ENCODE assay signal across 28 cellular contexts in the genomic region with DNA sequence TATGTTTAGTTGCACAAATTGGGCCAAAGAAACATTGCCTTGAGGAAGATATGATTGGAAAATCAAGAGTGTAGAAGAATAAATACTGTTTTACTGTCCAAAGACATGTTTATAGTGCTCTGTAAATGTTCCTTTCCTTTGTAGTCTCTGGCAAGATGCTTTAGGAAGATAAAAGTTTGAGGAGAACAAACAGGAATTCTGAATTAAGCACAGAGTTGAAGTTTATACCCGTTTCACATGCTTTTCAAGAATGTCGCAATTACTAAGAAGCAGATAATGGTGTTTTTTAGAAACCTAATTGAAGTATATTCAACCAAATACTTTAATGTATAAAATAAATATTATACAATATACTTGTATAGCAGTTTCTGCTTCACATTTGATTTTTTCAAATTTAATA. TPM values are rescaled to one million over a fixed set of nuclear protein-coding genes. Genes with fewer than 3 reads are reported as not detected.
DNase-seq lines count a peak whose midpoint lies in the region; ATAC-seq, FAIRE-seq and TF ChIP-seq lines count a peak whose summit lies in the region.
"Had no signal": no experiment of that assay in that cellular context is flagged by ENCODE, and none has a peak within 500 bp of the region (broad histone marks: within the 10 kb centered on the region; RNA-seq: fewer than 3 reads in every experiment).

No MANE protein-coding gene starts in this region.

- POLR2A ChIA-PET in HepG2 (lab: Yijun Ruan, JAX) (no interaction called here), GM12878 (lab: Charles Lee) (no interaction called here)
- POLR2A ChIA-PET in naive thymus-derived CD8-positive, alpha-beta T cell (lab: Charles Lee) = interaction anchor here (0.9 to 1.3 kb wide), 2 partner anchors 12 to 29 kb away, joined by 3 read pairs; no protein-coding TSS in a partner anchor

- H3K4me1 ChIP-seq in HepG2 (ENCODE audit: insufficient read depth, low read length) = no peaks in the 10 kb centered on the region
- H3K4me1 ChIP-seq in right lobe of liver = peaks cover 0 to 16% (median 0%) of the 10 kb centered on the region in 4 donors
- peaks cover 15% of the 10 kb centered on the region for H3K4me1 ChIP-seq in GM12878 (ENCODE audit: control insufficient read depth, insufficient read depth, low read length)
- H3K4me1 ChIP-seq in sigmoid colon = peaks cover 0 to 9% (median 0%) of the 10 kb centered on the region in 4 donors
- H3K4me1 ChIP-seq: foreskin keratinocyte had no signal

- no peak overlapping the region for H3K4me3 ChIP-seq in HepG2 (replicated peaks in 1 of 3; ENCODE audit: insufficient read depth in 1 of 3, low read depth in 2 of 3, low read length in 3 of 3)
- no peak overlapping the region for H3K4me3 ChIP-seq in right lobe of liver
- no peak overlapping the region for H3K4me3 ChIP-seq in GM12878
- no peak overlapping the region for H3K4me3 ChIP-seq in sigmoid colon
- H3K4me3 ChIP-seq: esophagus muscularis mucosa, thoracic aorta had no signal

- no peak for FAIRE-seq in HepG2 (lab: Jason Lieb, UNC)
- FAIRE-seq in GM12878 (lab: Jason Lieb, UNC) = no peak
- FAIRE-seq: GM12892, small intestine had no signal

- H3K79me2 ChIP-seq in HepG2 (ENCODE audit: insufficient read depth, low read length) (no peaks in the 10 kb centered on the region), GM12878 (ENCODE audit: control insufficient read depth, insufficient read depth, low read length) (no peaks in the 10 kb centered on the region)

- WGBS in HepG2 (ENCODE audit: low lambda C conversion rate) = 90% methylated on average over 2 of the region's 2 CpGs
- 61% methylated on average over 2 of the region's 2 CpGs for WGBS in right lobe of liver (ENCODE audit: insufficient coverage, low coverage, low lambda C conversion rate, missing lambda C conversion rate)
- WGBS in GM12878 (ENCODE audit: insufficient coverage, insufficient replicate concordance, low lambda C conversion rate, missing lambda C conversion rate) = 72% methylated on average over 2 of the region's 2 CpGs
- 49 to 74% methylated on average over 2 of the region's 2 CpGs for WGBS in sigmoid colon, 2 donors

- H3K36me3 ChIP-seq in HepG2 (replicated peaks in 1 of 2; ENCODE audit: control insufficient read depth in 1 of 2, insufficient read depth in 2 of 2, low read length in 2 of 2) (peaks cover 6 to 29% of the 10 kb centered on the region in 2 experiments; a peak in 4 of 5 replicates), right lobe of liver (peaks cover 0 to 25% (median 8%) of the 10 kb centered on the region in 4 donors), GM12878 (ENCODE audit: control insufficient read depth in 2 of 2, insufficient read depth in 2 of 2, low read length in 1 of 2) (peaks cover 0 to 16% of the 10 kb centered on the region in 2 experiments), sigmoid colon (peaks cover 0 to 32% (median 1%) of the 10 kb centered on the region in 4 donors)

- H3K4me2 ChIP-seq in HepG2 (ENCODE audit: low read depth, low read length) = no peak overlapping the region
- no peak overlapping the region for H3K4me2 ChIP-seq in GM12878 (ENCODE audit: control insufficient read depth, insufficient read depth)

- intact Hi-C loops in HepG2 (cut with micrococcal nuclease; ENCODE audit: unreplicated experiment) = no loop called here
- intact Hi-C loops in right lobe of liver (cut with DNase I) = no loop called here
- intact Hi-C loops in GM12878 (cut with micrococcal nuclease; ENCODE audit: unreplicated experiment) = loop anchor here (5.0 to 10.0 kb wide), 2 partner anchors 98 to 220 kb away; no protein-coding TSS in a partner anchor
- intact Hi-C loops in sigmoid colon (cut with DNase I) = loop anchor here (5.0 to 10.0 kb wide), 2 partner anchors 43 to 150 kb away; a partner anchor contains a TSS

- TF ChIP-seq EP300 in HepG2 (IDR thresholded peaks at IDR 0.05; ENCODE audit: low read depth in 2 of 2, low read length in 2 of 2) (no peak), HepG2 (CRISPR knock-in tag; IDR thresholded peaks at IDR 0.05; ENCODE audit: borderline replicate concordance) (no peak), GM12878 (IDR thresholded peaks at IDR 0.05; ENCODE audit: borderline replicate concordance in 1 of 2, control insufficient read depth in 1 of 2, low read depth in 2 of 2, low read length in 2 of 2) (no peak), sigmoid colon (IDR thresholded peaks at IDR 0.05) (no peak)

- BruUV-seq in HepG2 (replicated peaks; lab: Mats Ljungman, UMichigan) (no TSS peak), GM12878 (replicated peaks; lab: Mats Ljungman, UMichigan) (TSS peak; percentile 34)

- H4K20me1 ChIP-seq in HepG2 (ENCODE audit: insufficient read depth, low read length) = peaks cover 6% of the 10 kb centered on the region; the same call in 1 of the 2 replicates
- no peaks in the 10 kb centered on the region for H4K20me1 ChIP-seq in GM12878 (ENCODE audit: control insufficient read depth, insufficient read depth)

- CTCF ChIA-PET in HepG2 (lab: Yijun Ruan, JAX; ENCODE audit: low intra/inter-chr PET ratio, low total read pairs) = no interaction called here
- CTCF ChIA-PET in GM12878 (lab: Yijun Ruan, JAX) = interaction anchor here (0.7 to 5.0 kb wide), 4 partner anchors 8 to 96 kb away, joined by 3 to 51 read pairs (median 4); no protein-coding TSS in a partner anchor

- H3K27me3 Mint-ChIP-seq in naive thymus-derived CD8-positive, alpha-beta T cell = no peaks in the 10 kb centered on the region
- H3K27me3 Mint-ChIP-seq: CD8-positive, alpha-beta memory T cell; central memory CD8-positive, alpha-beta T cell; dendritic cell treated with granulocyte-macrophage colony-stimulating factor and Interleukin-4, amounts not matched to agents 40 ng/mL and 50 ng/mL, for 4 days; IgD-negative memory B cell; naive thymus-derived CD4-positive, alpha-beta T cell had no signal

- no peaks in the 10 kb centered on the region for H3K9me3 ChIP-seq in HepG2 (ENCODE audit: low read length)
- H3K9me3 ChIP-seq in right lobe of liver = no peaks in the 10 kb centered on the region
- H3K9me3 ChIP-seq in GM12878 (replicated peaks; ENCODE audit: control insufficient read depth, insufficient read depth, low read length) = no peaks in the 10 kb centered on the region
- no peaks in the 10 kb centered on the region for H3K9me3 ChIP-seq in sigmoid colon
- H3K9me3 ChIP-seq: esophagus muscularis mucosa, thoracic aorta had no signal

- no peak overlapping the region for H3K27ac ChIP-seq in HepG2 (ENCODE audit: extremely low read length, insufficient read depth, low read length)
- no peak overlapping the region for H3K27ac ChIP-seq in right lobe of liver
- H3K27ac ChIP-seq in GM12878 (ENCODE audit: control insufficient read depth, insufficient read depth) = no peak overlapping the region
- H3K27ac ChIP-seq in sigmoid colon = no peak overlapping the region
- H3K27ac ChIP-seq: esophagus muscularis mucosa, foreskin keratinocyte, thoracic aorta, WERI-Rb-1 had no signal

- DNase-seq in HepG2 (ENCODE audit: low spot score) (no peak), right lobe of liver (no peak), GM12878 (ENCODE audit: low read depth, low spot score) (no peak), DMS 273 treated with DMSO at 0.1 percent for 48 hours (lab: John Stamatoyannopoulos, UW) (no peak), sigmoid colon (no peak), NCI-H2107 treated with DMSO at 0.1 percent for 48 hours (lab: John Stamatoyannopoulos, UW; ENCODE audit: unreplicated experiment) (no peak)
- no peak for DNase-seq in naive thymus-derived CD8-positive, alpha-beta T cell
- DNase-seq: activated CD4-positive, alpha-beta T cell treated with anti-CD3 and anti-CD28 coated beads for 4 hours; CD8-positive, alpha-beta memory T cell; endodermal cell; foreskin keratinocyte; naive thymus-derived CD4-positive, alpha-beta T cell; NCI-H1048; NCI-H1694 treated with DMSO at 0.1 percent for 48 hours; NCI-H446 treated with DMSO at 0.1 percent for 48 hours; NCI-H774; occipital lobe; SIG-M5; small intestine; stimulated activated naive CD4-positive, alpha-beta T cell treated with Interleukin-2 at 50 U/mL for 16 hours; SW 1271; WERI-Rb-1 had no signal

- no peak for TF ChIP-seq CTCF in HepG2 (CRISPR knock-in tag; IDR thresholded peaks at IDR 0.05)
- no peak for TF ChIP-seq CTCF in right lobe of liver (IDR thresholded peaks at IDR 0.05)
- TF ChIP-seq CTCF in GM12878 (IDR thresholded peaks at IDR 0.05 in 2 of 3, conservative IDR thresholded peaks at IDR 0.05 in 1 of 3; ENCODE audit: control insufficient read depth in 2 of 3, extremely low read depth in 1 of 3, insufficient read depth in 1 of 3, low read depth in 3 of 3, low read length in 3 of 3) = no peak
- TF ChIP-seq CTCF in sigmoid colon (IDR thresholded peaks at IDR 0.05) = no peak

- RAD21 ChIA-PET in GM12878 (lab: Charles Lee; ENCODE audit: unreplicated experiment) = no interaction called here

- no peaks in the 10 kb centered on the region for H3K9me3 Mint-ChIP-seq in naive thymus-derived CD8-positive, alpha-beta T cell
- H3K9me3 Mint-ChIP-seq: CD8-positive, alpha-beta memory T cell; central memory CD8-positive, alpha-beta T cell; dendritic cell treated with granulocyte-macrophage colony-stimulating factor and Interleukin-4, amounts not matched to agents 40 ng/mL and 50 ng/mL, for 4 days; endodermal cell; IgD-negative memory B cell; naive thymus-derived CD4-positive, alpha-beta T cell had no signal

- SMC1A ChIA-PET in GM12878 (lab: Charles Lee; ENCODE audit: uncharacterized antibody, unreplicated experiment) = interaction anchor here (0.6 to 1.6 kb wide), 2 partner anchors 28 to 214 kb away, joined by 3 to 5 read pairs; no protein-coding TSS in a partner anchor

- H2AFZ ChIP-seq in HepG2 (ENCODE audit: low read length) = no peak overlapping the region
- H2AFZ ChIP-seq in GM12878 (ENCODE audit: control insufficient read depth, low read depth, low read length) = no peak overlapping the region

- H3K9ac ChIP-seq in HepG2 (ENCODE audit: insufficient read depth, low read depth, low read length) = no peak overlapping the region
- no peak overlapping the region for H3K9ac ChIP-seq in GM12878 (ENCODE audit: control insufficient read depth, insufficient read depth, low read length)

- in situ Hi-C loops in HepG2 (cut with HindIII; ENCODE audit: extremely low pct_ligation_motif_present, low pct_unique_long_range_greater_than_20kb) (no loop called here), GM12878 (cut with MboI) (no loop called here)

- no peak for TF ChIP-seq RAD21 in HepG2 (CRISPR knock-in tag; IDR thresholded peaks at IDR 0.05)
- no peak for TF ChIP-seq RAD21 in GM12878 (IDR thresholded peaks at IDR 0.05; ENCODE audit: insufficient read depth, low read depth, low read length)

- H3K36me3 Mint-ChIP-seq in naive thymus-derived CD8-positive, alpha-beta T cell = peaks cover 0 to 51% (median 0%) of the 10 kb centered on the region in 3 donors

- no peaks in the 10 kb centered on the region; a peak in 1 of 5 replicates for H3K27me3 ChIP-seq in HepG2 (ENCODE audit: control insufficient read depth in 1 of 2, insufficient read depth in 2 of 2, low read length in 2 of 2)
- no peaks in the 10 kb centered on the region for H3K27me3 ChIP-seq in right lobe of liver
- H3K27me3 ChIP-seq in GM12878 (replicated peaks in 1 of 2; ENCODE audit: control insufficient read depth in 2 of 2, insufficient read depth in 2 of 2, low read length in 1 of 2) = no peaks in the 10 kb centered on the region
- no peaks in the 10 kb centered on the region for H3K27me3 ChIP-seq in sigmoid colon
- H3K27me3 ChIP-seq: esophagus muscularis mucosa, foreskin keratinocyte had no signal

- H3K4me1 Mint-ChIP-seq in naive thymus-derived CD8-positive, alpha-beta T cell = peaks cover 18 to 31% (median 30%) of the 10 kb centered on the region in 4 donors

- H3K27ac Mint-ChIP-seq in naive thymus-derived CD8-positive, alpha-beta T cell = peak overlapping the region in 6 of 10 donors; percentile 1 to 44 (median 20)
- H3K27ac Mint-ChIP-seq: dendritic cell treated with granulocyte-macrophage colony-stimulating factor and Interleukin-4, amounts not matched to agents 40 ng/mL and 50 ng/mL, for 4 days; endodermal cell had no signal

- TF ChIP-seq POLR2A in HepG2 (IDR thresholded peaks at IDR 0.05; ENCODE audit: insufficient read depth in 1 of 2, low read depth in 2 of 2, low read length in 2 of 2) (no peak), right lobe of liver (IDR thresholded peaks at IDR 0.05) (no peak), GM12878 (IDR thresholded peaks at IDR 0.05; ENCODE audit: low read depth, low read length) (no peak), sigmoid colon (IDR thresholded peaks at IDR 0.05) (no peak)

- no peak overlapping the region for H3K4me3 Mint-ChIP-seq in naive thymus-derived CD8-positive, alpha-beta T cell
- H3K4me3 Mint-ChIP-seq: CD8-positive, alpha-beta memory T cell; central memory CD8-positive, alpha-beta T cell; dendritic cell treated with granulocyte-macrophage colony-stimulating factor and Interleukin-4, amounts not matched to agents 40 ng/mL and 50 ng/mL, for 4 days; endodermal cell; IgD-negative memory B cell; naive thymus-derived CD4-positive, alpha-beta T cell had no signal

- ATAC-seq in HepG2 = no peak
- no peak for ATAC-seq in right lobe of liver
- ATAC-seq in GM12878 = no peak
- ATAC-seq in naive thymus-derived CD8-positive, alpha-beta T cell = no peak
- ATAC-seq: foreskin keratinocyte; naive thymus-derived CD4-positive, alpha-beta T cell had no signal

RNA-seq across cellular contexts. Expression of a gene that starts 43.0 kb away (rescaled TPM):
- total RNA-seq in HepG2 (2016; rRNA removed; fragmentation: Illumina TruSeq; extraction: Trizol) (70.3 and 130 TPM in 2 replicates), right lobe of liver (100 to 1,000 TPM in 5 of 6 experiments, 10 to 100 TPM in 1; 99.3 to 133 (median 114) TPM), GM12878 (2014; rRNA removed) (73.1 and 98.0 TPM in 2 replicates), GM12878 (2014; rRNA removed; fragmentation: Illumina TruSeq; extraction: Trizol) (67.7 and 79.7 TPM in 2 replicates), GM12878 (2021) (67.6 and 79.0 TPM in 2 replicates), sigmoid colon (100 to 1,000 TPM; 104 to 143 (median 113) TPM)
- 19.0 and 20.0 TPM in 2 replicates for total RNA-seq in HepG2 (2016; cell fraction: cytosol; rRNA removed; fragmentation: Illumina TruSeq; extraction: Trizol; ENCODE audit: low read depth)
- total RNA-seq in HepG2 (2016; cell fraction: insoluble cytoplasmic fraction; rRNA removed; fragmentation: Illumina TruSeq; extraction: Trizol) = 69.6 and 139 TPM in 2 replicates
- 24.1 and 29.9 TPM in 2 replicates for total RNA-seq in HepG2 (2016; cell fraction: membrane; rRNA removed; fragmentation: Illumina TruSeq; extraction: Trizol)
- 261 and 271 TPM in 2 replicates for total RNA-seq in HepG2 (2016; cell fraction: nucleus; rRNA removed; fragmentation: Illumina TruSeq; extraction: Trizol)
- polyA plus RNA-seq in HepG2 (2011; rRNA removed) (277 TPM in 2 replicates), GM12878 (2011; rRNA removed) (198 and 326 TPM in 2 replicates), GM12878 (2014; fragmentation: Illumina TruSeq; extraction: Trizol) (96.3 and 157 TPM in 2 replicates), GM12878 (2014; fragmentation: Nextera tagmentation; extraction: Ambion mirVana) (10 to 100 TPM; 61.1 to 62.7 TPM), GM12878 (2014; rRNA removed) (55.5 and 85.8 TPM in 2 replicates), GM12878 (2016; fragmentation: Nextera tagmentation; extraction: Ambion mirVana) (10 to 100 TPM; 83.9 to 88.2 TPM), sigmoid colon (10 to 100 TPM; 18.6 to 94.9 (median 34.2) TPM)
- 65.6 and 131 TPM in 2 replicates for polyA plus RNA-seq in HepG2 (2011; cell fraction: cytosol; rRNA removed)
- 288 and 360 TPM in 2 replicates for polyA plus RNA-seq in HepG2 (2011; cell fraction: nucleus; rRNA removed)
- polyA plus RNA-seq in HepG2 (2012) = 206 and 208 TPM in 2 replicates
- 3.8 and 4.6 TPM in 2 replicates for polyA plus RNA-seq in HepG2 (2016; cell fraction: cytosol; fragmentation: Illumina TruSeq; extraction: Trizol; ENCODE audit: low read depth)
- 59.7 and 64.0 TPM in 2 replicates for polyA plus RNA-seq in HepG2 (2016; cell fraction: insoluble cytoplasmic fraction; fragmentation: Illumina TruSeq; extraction: Trizol; ENCODE audit: low read depth)
- polyA plus RNA-seq in HepG2 (2016; cell fraction: membrane; fragmentation: Illumina TruSeq; extraction: Trizol; ENCODE audit: low read depth) = 10.1 and 11.1 TPM in 2 replicates
- 416 and 423 TPM in 2 replicates for polyA plus RNA-seq in HepG2 (2016; cell fraction: nucleus; fragmentation: Illumina TruSeq; extraction: Trizol; ENCODE audit: insufficient read depth, low read depth)
- 96.1 and 146 TPM in 2 replicates for polyA minus RNA-seq in HepG2 (2011; rRNA and poly(A)+ RNA removed; ENCODE audit: low replicate concordance)
- 125 and 175 TPM in 2 replicates for polyA minus RNA-seq in HepG2 (2011; cell fraction: cytosol; rRNA and poly(A)+ RNA removed)
- polyA minus RNA-seq in HepG2 (2011; cell fraction: nucleus; rRNA and poly(A)+ RNA removed) = 353 and 394 TPM in 2 replicates
- total RNA-seq in GM12878 (2013; cell fraction: nucleolus; rRNA removed) = 420 and 469 TPM in 2 replicates
- polyA plus RNA-seq in GM12878 (2011; ENCODE audit: low read depth) = 42.7 TPM
- polyA plus RNA-seq in GM12878 (2011; cell fraction: cytosol; rRNA removed) = 40.3 and 44.4 TPM in 2 replicates
- polyA plus RNA-seq in GM12878 (2011; cell fraction: nucleus; rRNA removed) = 274 and 367 TPM in 2 replicates
- polyA plus RNA-seq in GM12878 (2012) = 59.8 and 83.3 TPM in 2 replicates
- polyA minus RNA-seq in GM12878 (2011; rRNA and poly(A)+ RNA removed) = 45.0 and 60.1 TPM in 2 replicates
- 30.5 and 41.0 TPM in 2 replicates for polyA minus RNA-seq in GM12878 (2011; cell fraction: cytosol; rRNA and poly(A)+ RNA removed)
- 85.2 and 95.7 TPM in 2 replicates for polyA minus RNA-seq in GM12878 (2011; cell fraction: nucleus; rRNA and poly(A)+ RNA removed)
- 100 to 1,000 TPM; 225 to 234 TPM for total RNA-seq in naive thymus-derived CD8-positive, alpha-beta T cell
- polyA plus RNA-seq in naive thymus-derived CD8-positive, alpha-beta T cell = 100 to 1,000 TPM; 112 to 137 (median 123) TPM

Comparison
In these comparisons a context has a peak if more than half of its experiments do, and no peak if none do; other contexts are left out.
1. intact Hi-C loops: an anchor here in GM12878 (5.0 to 10.0 kb wide) and sigmoid colon (5.0 to 10.0 kb wide); none called in HepG2 and right lobe of liver.